ENCODE assay signal across 19 cellular contexts in the genomic region with DNA sequence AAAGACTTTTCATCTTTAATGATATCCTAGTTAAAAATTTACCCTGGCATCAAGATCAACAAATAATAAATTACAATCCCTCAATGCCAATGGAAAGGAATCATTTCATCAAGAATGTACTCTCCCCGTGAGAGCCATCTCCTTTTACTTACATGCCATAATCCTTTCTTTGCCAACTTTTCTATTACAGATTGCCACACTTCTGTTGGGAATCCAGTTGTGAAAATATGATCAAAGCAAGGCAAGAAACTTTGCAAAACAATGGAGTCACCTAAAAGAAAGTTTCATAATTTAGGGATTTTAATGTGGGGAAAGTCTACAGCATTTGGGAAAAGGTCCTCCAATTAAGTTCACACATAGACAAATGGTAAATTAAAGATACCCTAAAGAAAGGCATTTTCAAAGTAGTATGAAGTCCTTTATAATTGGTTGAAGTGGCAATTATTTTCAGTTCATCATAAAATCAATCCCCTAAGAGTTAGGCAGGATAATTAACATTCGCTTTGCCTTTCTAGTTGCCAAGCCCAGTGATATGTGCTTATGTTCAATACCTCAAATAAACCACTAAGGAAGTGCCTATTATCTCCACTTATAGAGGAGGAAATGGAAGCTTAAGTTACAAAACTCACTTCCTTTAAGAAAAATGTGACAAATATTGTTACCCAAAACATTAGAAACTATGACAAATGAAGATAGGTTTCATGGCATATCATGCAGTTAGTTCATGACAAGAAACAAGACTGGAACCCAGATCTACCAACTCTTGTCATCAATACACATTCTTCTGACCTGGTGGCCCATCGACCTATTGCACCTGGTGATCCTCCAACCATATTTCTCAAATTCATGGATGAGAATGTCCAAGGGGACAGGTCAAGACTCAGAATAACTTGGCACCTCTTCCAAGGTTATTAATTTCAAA. TPM values are rescaled to one million over a fixed set of nuclear protein-coding genes. Genes with fewer than 3 reads are reported as not detected.
DNase-seq lines count a peak whose midpoint lies in the region; ATAC-seq and TF ChIP-seq lines count a peak whose summit lies in the region.
"Had no signal": no experiment of that assay in that cellular context is flagged by ENCODE, and none has a peak within 500 bp of the region (broad histone marks: within the 10 kb centered on the region; RNA-seq: fewer than 3 reads in every experiment).

No MANE protein-coding gene starts in this region.

- H3K4me3 Mint-ChIP-seq in activated naive CD4-positive, alpha-beta T cell treated with anti-CD3 and anti-CD28 coated beads for 36 hours: no peak overlapping the region
- H3K4me3 Mint-ChIP-seq in activated T-helper 17 cell treated with anti-CD3 and anti-CD28 coated beads, Interleukin-2, amount 50 U/mL, for 72 hours: peak overlapping the region; percentile 30
- no peak overlapping the region for H3K4me3 Mint-ChIP-seq in stimulated activated effector memory CD8-positive, alpha-beta T cell treated with anti-CD3 and anti-CD28 coated beads, Interleukin-12 subunit alpha, Interleukin-12 subunit beta, amount 100 ng/mL, for 72 hours
- H3K4me3 Mint-ChIP-seq: activated CD4-positive, alpha-beta T cell treated with anti-CD3 and anti-CD28 coated beads, Interleukin-2, amount 10 ng/mL, durations not matched to agents 7 days and 5 days had no signal

- no peaks in the 10 kb centered on the region for H3K27me3 ChIP-seq in ascending aorta
- H3K27me3 ChIP-seq: transverse colon had no signal

- peaks cover 49% of the 10 kb centered on the region for H3K4me1 Mint-ChIP-seq in activated naive CD4-positive, alpha-beta T cell treated with anti-CD3 and anti-CD28 coated beads for 36 hours (ENCODE audit: low read depth)
- H3K4me1 Mint-ChIP-seq in activated T-helper 17 cell treated with anti-CD3 and anti-CD28 coated beads, Interleukin-2, amount 50 U/mL, for 72 hours: peaks cover 53% of the 10 kb centered on the region
- peaks cover 55% of the 10 kb centered on the region for H3K4me1 Mint-ChIP-seq in stimulated activated effector memory CD8-positive, alpha-beta T cell treated with anti-CD3 and anti-CD28 coated beads, Interleukin-12 subunit alpha, Interleukin-12 subunit beta, amount 100 ng/mL, for 72 hours

- intact Hi-C loops in activated naive CD4-positive, alpha-beta T cell treated with anti-CD3 and anti-CD28 coated beads for 36 hours (cut with micrococcal nuclease): loop anchor here (1.0 kb wide), 1 partner anchor 13 kb away; no protein-coding TSS in a partner anchor
- intact Hi-C loops in ascending aorta (cut with DNase I): no loop called here

- H3K9me3 Mint-ChIP-seq in activated naive CD4-positive, alpha-beta T cell treated with anti-CD3 and anti-CD28 coated beads for 36 hours: no peaks in the 10 kb centered on the region
- H3K9me3 Mint-ChIP-seq in activated T-helper 17 cell treated with anti-CD3 and anti-CD28 coated beads, Interleukin-2, amount 50 U/mL, for 72 hours: no peaks in the 10 kb centered on the region
- no peaks in the 10 kb centered on the region for H3K9me3 Mint-ChIP-seq in stimulated activated effector memory CD8-positive, alpha-beta T cell treated with anti-CD3 and anti-CD28 coated beads, Interleukin-12 subunit alpha, Interleukin-12 subunit beta, amount 100 ng/mL, for 72 hours

- TF ChIP-seq CTCF in ascending aorta (IDR thresholded peaks at IDR 0.05): no peak

- peaks cover 3 to 7% of the 10 kb centered on the region in 2 donors for H3K4me1 ChIP-seq in ascending aorta
- H3K4me1 ChIP-seq: prostate gland had no signal

- no peak overlapping the region for H3K4me3 ChIP-seq in ascending aorta
- H3K4me3 ChIP-seq: mucosa of descending colon, PC-9, prostate gland, transverse colon had no signal

- CTCF ChIA-PET in activated naive CD4-positive, alpha-beta T cell treated with anti-CD3 and anti-CD28 coated beads for 36 hours (lab: Charles Lee): no interaction called here

- H3K36me3 Mint-ChIP-seq in activated naive CD4-positive, alpha-beta T cell treated with anti-CD3 and anti-CD28 coated beads for 36 hours (ENCODE audit: low read depth): peaks cover 13% of the 10 kb centered on the region
- H3K36me3 Mint-ChIP-seq in activated T-helper 17 cell treated with anti-CD3 and anti-CD28 coated beads, Interleukin-2, amount 50 U/mL, for 72 hours (ENCODE audit: low read depth): peaks cover 64% of the 10 kb centered on the region
- H3K36me3 Mint-ChIP-seq in stimulated activated effector memory CD8-positive, alpha-beta T cell treated with anti-CD3 and anti-CD28 coated beads, Interleukin-12 subunit alpha, Interleukin-12 subunit beta, amount 100 ng/mL, for 72 hours: peaks cover 27% of the 10 kb centered on the region

- H3K27me3 Mint-ChIP-seq in activated naive CD4-positive, alpha-beta T cell treated with anti-CD3 and anti-CD28 coated beads for 36 hours (ENCODE audit: low read depth): no peaks in the 10 kb centered on the region
- no peaks in the 10 kb centered on the region for H3K27me3 Mint-ChIP-seq in activated T-helper 17 cell treated with anti-CD3 and anti-CD28 coated beads, Interleukin-2, amount 50 U/mL, for 72 hours
- H3K27me3 Mint-ChIP-seq: activated CD4-positive, alpha-beta T cell treated with anti-CD3 and anti-CD28 coated beads, Interleukin-2, amount 10 ng/mL, durations not matched to agents 7 days and 5 days had no signal

- ATAC-seq in activated T-helper 17 cell treated with anti-CD3 and anti-CD28 coated beads, Interleukin-2, amount 50 U/mL, for 72 hours (replicated peaks): peak; percentile 68
- peak; percentile 48 for ATAC-seq in stimulated activated effector memory CD8-positive, alpha-beta T cell treated with anti-CD3 and anti-CD28 coated beads, Interleukin-12 subunit alpha, Interleukin-12 subunit beta, amount 100 ng/mL, for 72 hours
- ATAC-seq: mucosa of descending colon had no signal

- H3K27ac ChIP-seq in ascending aorta: no peak overlapping the region
- H3K27ac ChIP-seq: PC-9, prostate gland, transverse colon had no signal

- no peaks in the 10 kb centered on the region for H3K9me3 ChIP-seq in ascending aorta
- H3K9me3 ChIP-seq: mucosa of descending colon, prostate gland, SK-N-SH, transverse colon had no signal

- peaks cover 5 to 45% of the 10 kb centered on the region in 2 donors for H3K36me3 ChIP-seq in ascending aorta
- H3K36me3 ChIP-seq: prostate gland had no signal

- peak overlapping the region; percentile 15 for H3K27ac Mint-ChIP-seq in activated naive CD4-positive, alpha-beta T cell treated with anti-CD3 and anti-CD28 coated beads for 36 hours
- no peak overlapping the region for H3K27ac Mint-ChIP-seq in activated T-helper 17 cell treated with anti-CD3 and anti-CD28 coated beads, Interleukin-2, amount 50 U/mL, for 72 hours
- peak overlapping the region; percentile 84 for H3K27ac Mint-ChIP-seq in stimulated activated effector memory CD8-positive, alpha-beta T cell treated with anti-CD3 and anti-CD28 coated beads, Interleukin-12 subunit alpha, Interleukin-12 subunit beta, amount 100 ng/mL, for 72 hours
- H3K27ac Mint-ChIP-seq: activated CD4-positive, alpha-beta T cell treated with anti-CD3 and anti-CD28 coated beads, Interleukin-2, amount 10 ng/mL, durations not matched to agents 7 days and 5 days had no signal

- no peak for DNase-seq in activated naive CD4-positive, alpha-beta T cell treated with anti-CD3 and anti-CD28 coated beads for 36 hours
- no peak for DNase-seq in activated naive CD4-positive, alpha-beta T cell treated with Interleukin-2 at 50 U/mL for 16 hours
- DNase-seq in NOMO-1 treated with DMSO at 0.1 percent for 48 hours (lab: John Stamatoyannopoulos, UW; ENCODE audit: unreplicated experiment): peak; percentile 67
- no peak for DNase-seq in stimulated activated effector memory CD8-positive, alpha-beta T cell treated with anti-CD3 and anti-CD28 coated beads, Interleukin-12 subunit alpha, Interleukin-12 subunit beta, amount 100 ng/mL, for 72 hours (ENCODE audit: low spot score in 2 of 2)
- DNase-seq in ascending aorta (ENCODE audit: low spot score in 2 of 2): no peak
- DNase-seq in putamen (ENCODE audit: low spot score): no peak
- no peak for DNase-seq in hippocampal formation (lab: John Stamatoyannopoulos, UW)
- DNase-seq: activated CD4-positive, alpha-beta T cell treated with anti-CD3 and anti-CD28 coated beads, Interleukin-2, amount 10 ng/mL, durations not matched to agents 7 days and 5 days; activated naive CD4-positive, alpha-beta T cell treated with anti-CD3 and anti-CD28 coated beads, Interleukin-2, amount 50 U/mL, for 16 hours; cerebellar nuclear complex; DMS79; mucosa of descending colon; NCI-H1092 treated with DMSO at 0.1 percent for 48 hours; PC-9; SK-N-SH; stimulated activated CD4-positive, alpha-beta T cell treated with anti-CD3 and anti-CD28 coated beads, Interleukin-15, amount 100 ng/mL, for 24 hours; transverse colon had no signal

RNA-seq across cellular contexts. Expression of a gene that starts 49.1 kb away (rescaled TPM):
- 10 to 100 TPM; 10.9 to 11.0 TPM for total RNA-seq in activated naive CD4-positive, alpha-beta T cell treated with anti-CD3 and anti-CD28 coated beads for 36 hours
- total RNA-seq in activated T-helper 17 cell treated with anti-CD3 and anti-CD28 coated beads, Interleukin-2, amount 50 U/mL, for 72 hours: 10 to 100 TPM; 12.3 to 12.8 TPM
- total RNA-seq in ascending aorta: 14.8 TPM
